Comparison of ENCODE assay signal across 10 cellular contexts in the genomic region with DNA sequence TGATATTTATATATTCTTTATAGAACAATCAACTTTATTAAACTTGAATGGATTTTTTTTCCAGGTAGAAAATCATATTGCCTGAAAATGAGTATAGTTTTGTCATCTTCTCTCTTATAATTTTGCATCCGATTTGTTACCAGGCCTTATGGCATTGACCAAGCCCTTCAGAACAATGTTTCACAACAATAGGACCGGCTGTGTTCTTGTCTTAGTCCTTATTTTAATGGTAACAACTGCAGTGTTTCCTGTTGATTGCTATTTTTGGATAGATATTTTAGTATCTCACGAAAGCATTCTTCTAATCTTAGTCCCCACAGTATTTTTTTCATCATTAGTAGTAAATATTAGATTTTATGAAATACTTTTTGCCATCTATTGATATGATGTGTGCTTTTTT.
"Had no signal": no experiment of that assay in that cellular context is flagged by ENCODE, and none has a peak within 500 bp of the region (broad histone marks: within the 10 kb centered on the region; RNA-seq: fewer than 3 reads in every experiment).

No MANE protein-coding gene starts in this region.

- H3K36me3 ChIP-seq: HAP-1 had no signal

- H3K4me3 ChIP-seq: HAP-1, K562 had no signal

- ATAC-seq: HCT116, HepG2, K562 had no signal

- H3K27ac ChIP-seq: HL-60 had no signal

- H3K4me3 Mint-ChIP-seq: HFFc6 had no signal

- H3K4me1 ChIP-seq: HAP-1 had no signal

- H3K9me3 ChIP-seq: HAP-1 had no signal

- H3K27ac Mint-ChIP-seq: HFFc6 had no signal

- H3K9me3 Mint-ChIP-seq: HFFc6 had no signal

- DNase-seq: GOT3, H7, HFFc6, IMR-90, KG1 had no signal
